In genomic region chr19:49453013-49453756, GRCh38 we compare ENCODE assay signal across 1 cellular context.
TF ChIP-seq lines count a peak whose summit lies in the region.

TSS of gene ALDH16A1 (plus strand) at chr19:49453225. CDS start at chr19:49453332, 107 bp downstream.

TF ChIP-seq in K562, 482 proteins besides CTCF, POLR2A, EP300 and RAD21 (continued from another document and continues in another):
- TF ChIP-seq ZBTB33 (CRISPR knock-in tag; IDR thresholded peaks at IDR 0.05): no peak
- no peak for TF ChIP-seq RHOXF2B (CRISPR knock-in tag; conservative IDR thresholded peaks at IDR 0.05)
- TF ChIP-seq RBM17 (IDR thresholded peaks at IDR 0.05; ENCODE audit: borderline replicate concordance, low read depth, low read length): no peak
- no peak for TF ChIP-seq CHD7 (IDR thresholded peaks at IDR 0.05; ENCODE audit: low read depth, low read length)
- no peak; the same call in 1 of the 2 replicates for TF ChIP-seq ZNF431 (CRISPR knock-in tag; IDR thresholded peaks at IDR 0.05)
- TF ChIP-seq ELF2 (CRISPR knock-in tag; IDR thresholded peaks at IDR 0.05): peak; percentile 33; the same call in 1 of the 2 replicates
- no peak for TF ChIP-seq HDAC6 (IDR thresholded peaks at IDR 0.05; ENCODE audit: low read depth, low read length)
- TF ChIP-seq ZC3H4 (CRISPR knock-in tag; IDR thresholded peaks at IDR 0.05; ENCODE audit: borderline replicate concordance): no peak
- TF ChIP-seq ERF (CRISPR knock-in tag; IDR thresholded peaks at IDR 0.05): no peak
- peak; percentile 21; the same call in 1 of the 2 replicates for TF ChIP-seq SPI1 (IDR thresholded peaks at IDR 0.05; ENCODE audit: borderline replicate concordance, low read depth, low read length)
- TF ChIP-seq ZBTB40 (IDR thresholded peaks at IDR 0.05): no peak
- TF ChIP-seq ZBTB40 (CRISPR knock-in tag; IDR thresholded peaks at IDR 0.05): no peak
- no peak for TF ChIP-seq FOXM1 (IDR thresholded peaks at IDR 0.05; ENCODE audit: low read depth)
- no peak for TF ChIP-seq FOXM1 (CRISPR knock-in tag; IDR thresholded peaks at IDR 0.05; ENCODE audit: low read depth)
- no peak for TF ChIP-seq DEAF1 (CRISPR knock-in tag; IDR thresholded peaks at IDR 0.05)
- no peak for TF ChIP-seq ZNF384 (IDR thresholded peaks at IDR 0.05; ENCODE audit: low read depth, low read length)
- TF ChIP-seq MECOM (CRISPR knock-in tag; IDR thresholded peaks at IDR 0.05): no peak
- TF ChIP-seq ZNF311 (CRISPR knock-in tag; IDR thresholded peaks at IDR 0.05): no peak
- peak; percentile 2 for TF ChIP-seq POLR3A (IDR thresholded peaks at IDR 0.05; ENCODE audit: borderline replicate concordance, extremely low read depth, insufficient read depth, insufficient read length)
- TF ChIP-seq HMBOX1 (IDR thresholded peaks at IDR 0.05): no peak
- no peak for TF ChIP-seq ZNF436 (CRISPR knock-in tag; IDR thresholded peaks at IDR 0.05)
- TF ChIP-seq NFIC (IDR thresholded peaks at IDR 0.05): no peak
- TF ChIP-seq THRAP3 (IDR thresholded peaks at IDR 0.05; ENCODE audit: borderline replicate concordance): no peak
- no peak for TF ChIP-seq PPARD (CRISPR knock-in tag; IDR thresholded peaks at IDR 0.05)
- TF ChIP-seq ZBTB9 (CRISPR knock-in tag; IDR thresholded peaks at IDR 0.05): no peak
- TF ChIP-seq ETV5 (CRISPR knock-in tag; IDR thresholded peaks at IDR 0.05; ENCODE audit: low read depth): peak; percentile 72; the same call in 1 of the 2 replicates
- no peak for TF ChIP-seq SMARCA5 (IDR thresholded peaks at IDR 0.05)
- TF ChIP-seq NR4A1 (CRISPR knock-in tag; IDR thresholded peaks at IDR 0.05): no peak
- no peak for TF ChIP-seq NR4A1 (tag; IDR thresholded peaks at IDR 0.05)
